ENCODE assay signal across 12 cellular contexts in genomic region chr3:58899953-58900298, GRCh38.
A peak's percentile ranks its signal among the peaks of the same experiment; 100 is the strongest.
DNase-seq lines count a peak whose midpoint lies in the region; ATAC-seq and TF ChIP-seq lines count a peak whose summit lies in the region.
"Had no signal": no experiment of that assay in that cellular context is flagged by ENCODE, and none has a peak within 500 bp of the region (broad histone marks: within the 10 kb centered on the region; RNA-seq: fewer than 3 reads in every experiment).

No MANE protein-coding gene starts in this region.

- H3K9me3 Mint-ChIP-seq in activated B cell treated with CpG ODN at 0.5 μM for 24 hours: peaks cover 16% of the 10 kb centered on the region
- peaks cover 9% of the 10 kb centered on the region for H3K9me3 Mint-ChIP-seq in stimulated activated naive CD8-positive, alpha-beta T cell treated with anti-CD3 and anti-CD28 coated beads, Interleukin-15, Interleukin-2, amounts not matched to agents 100 ng/mL and 50 ng/mL, for 24 hours

- peak overlapping the region; percentile 47 for H3K27ac Mint-ChIP-seq in activated B cell treated with CpG ODN at 0.5 μM for 24 hours
- peak overlapping the region; percentile 37 for H3K27ac Mint-ChIP-seq in stimulated activated naive CD8-positive, alpha-beta T cell treated with anti-CD3 and anti-CD28 coated beads, Interleukin-15, Interleukin-2, amounts not matched to agents 100 ng/mL and 50 ng/mL, for 24 hours

- no peaks in the 10 kb centered on the region for H3K27me3 ChIP-seq in heart left ventricle
- H3K27me3 ChIP-seq in body of pancreas: no peaks in the 10 kb centered on the region
- H3K27me3 ChIP-seq in vagina: no peaks in the 10 kb centered on the region
- H3K27me3 ChIP-seq: ovary, tibial nerve had no signal

- H3K4me3 Mint-ChIP-seq in activated B cell treated with CpG ODN at 0.5 μM for 24 hours: peak overlapping the region; percentile 50
- no peak overlapping the region for H3K4me3 Mint-ChIP-seq in stimulated activated naive CD8-positive, alpha-beta T cell treated with anti-CD3 and anti-CD28 coated beads, Interleukin-15, Interleukin-2, amounts not matched to agents 100 ng/mL and 50 ng/mL, for 24 hours

- H3K36me3 Mint-ChIP-seq in activated B cell treated with CpG ODN at 0.5 μM for 24 hours (ENCODE audit: low read depth): no peaks in the 10 kb centered on the region
- no peaks in the 10 kb centered on the region for H3K36me3 Mint-ChIP-seq in stimulated activated naive CD8-positive, alpha-beta T cell treated with anti-CD3 and anti-CD28 coated beads, Interleukin-15, Interleukin-2, amounts not matched to agents 100 ng/mL and 50 ng/mL, for 24 hours (ENCODE audit: low read depth)

- no peak for DNase-seq in heart left ventricle
- DNase-seq in cardiac septum (ENCODE audit: low spot score): no peak
- DNase-seq in activated B cell treated with CpG ODN at 0.5 μM for 24 hours: no peak
- DNase-seq in body of pancreas: no peak
- no peak for DNase-seq in vagina (ENCODE audit: extremely low spot score in 2 of 2)
- no peak for DNase-seq in NCI-H1105 (lab: John Stamatoyannopoulos, UW)
- DNase-seq: NCI-H1048, T-helper 9 cell had no signal

- H3K27me3 Mint-ChIP-seq in activated B cell treated with CpG ODN at 0.5 μM for 24 hours: no peaks in the 10 kb centered on the region
- H3K27me3 Mint-ChIP-seq in stimulated activated naive CD8-positive, alpha-beta T cell treated with anti-CD3 and anti-CD28 coated beads, Interleukin-15, Interleukin-2, amounts not matched to agents 100 ng/mL and 50 ng/mL, for 24 hours: peaks cover 3% of the 10 kb centered on the region

- H3K36me3 ChIP-seq in heart left ventricle (no peaks in the 10 kb centered on the region), body of pancreas (replicated peaks in 1 of 2; ENCODE audit: insufficient read depth in 1 of 2, low read depth in 2 of 2) (no peaks in the 10 kb centered on the region), vagina (no peaks in the 10 kb centered on the region)
- H3K36me3 ChIP-seq: ovary, tibial nerve had no signal

- ATAC-seq in heart left ventricle (no peak), HG02981 (IDR thresholded peaks at IDR 0.05; ENCODE audit: unreplicated experiment) (peak; percentile 29), activated B cell treated with CpG ODN at 0.5 μM for 24 hours (ENCODE audit: low read depth) (peak; percentile 16), body of pancreas (no peak)

- TF ChIP-seq POLR2A in heart left ventricle (IDR thresholded peaks at IDR 0.05): no peak
- TF ChIP-seq POLR2A in body of pancreas (IDR thresholded peaks at IDR 0.05): no peak
- no peak for TF ChIP-seq POLR2A in vagina (IDR thresholded peaks at IDR 0.05)

- H3K27ac ChIP-seq in heart left ventricle (peak overlapping the region in 7 of 12 donors; percentile 31 to 63 (median 47)), body of pancreas (no peak overlapping the region), vagina (no peak overlapping the region)
- H3K27ac ChIP-seq: ovary, tibial nerve had no signal

- no peak for TF ChIP-seq CTCF in heart left ventricle (IDR thresholded peaks at IDR 0.05)
- TF ChIP-seq CTCF in activated B cell treated with CpG ODN at 0.5 μM for 24 hours (IDR thresholded peaks at IDR 0.05): no peak
- no peak for TF ChIP-seq CTCF in body of pancreas (IDR thresholded peaks at IDR 0.05)
- TF ChIP-seq CTCF in vagina (IDR thresholded peaks at IDR 0.05): no peak

- 11 to 13% (median 12%) methylated on average over 2 of the region's 2 CpGs for WGBS in heart left ventricle, 4 donors
- WGBS in body of pancreas, 2 donors: 27 to 29% methylated on average over 2 of the region's 2 CpGs

- peaks cover 0 to 18% (median 11%) of the 10 kb centered on the region in 12 donors for H3K4me1 ChIP-seq in heart left ventricle
- no peaks in the 10 kb centered on the region for H3K4me1 ChIP-seq in body of pancreas
- no peaks in the 10 kb centered on the region for H3K4me1 ChIP-seq in vagina
- H3K4me1 ChIP-seq: tibial nerve had no signal

- H3K9me3 ChIP-seq in heart left ventricle: peaks cover 0 to 9% (median 0%) of the 10 kb centered on the region in 12 donors
- no peaks in the 10 kb centered on the region for H3K9me3 ChIP-seq in body of pancreas
- no peaks in the 10 kb centered on the region for H3K9me3 ChIP-seq in vagina
- H3K9me3 ChIP-seq: ovary had no signal

- POLR2A ChIA-PET in activated B cell treated with CpG ODN at 0.5 μM for 24 hours (lab: Charles Lee): no interaction called here

- H3K4me1 Mint-ChIP-seq in activated B cell treated with CpG ODN at 0.5 μM for 24 hours: peaks cover 34% of the 10 kb centered on the region
- peaks cover 30% of the 10 kb centered on the region for H3K4me1 Mint-ChIP-seq in stimulated activated naive CD8-positive, alpha-beta T cell treated with anti-CD3 and anti-CD28 coated beads, Interleukin-15, Interleukin-2, amounts not matched to agents 100 ng/mL and 50 ng/mL, for 24 hours (ENCODE audit: low read depth)

- CTCF ChIA-PET in activated B cell treated with CpG ODN at 0.5 μM for 24 hours (lab: Charles Lee): no interaction called here

- intact Hi-C loops in heart left ventricle (cut with DNase I): no loop called here
- intact Hi-C loops in cardiac septum (cut with DNase I): loop anchor here (10.0 kb wide), 1 partner anchor 325 kb away; the partner anchor contains the start of gene FAM107A
- intact Hi-C loops in activated B cell treated with CpG ODN at 0.5 μM for 24 hours (cut with micrococcal nuclease): loop anchor here (10.0 kb wide), 1 partner anchor 55 kb away; no protein-coding TSS in a partner anchor
- intact Hi-C loops in body of pancreas (cut with DNase I): no loop called here
- intact Hi-C loops in vagina (cut with DNase I): no loop called here

- H3K4me3 ChIP-seq in heart left ventricle: no peak overlapping the region
- H3K4me3 ChIP-seq in body of pancreas: no peak overlapping the region
- no peak overlapping the region for H3K4me3 ChIP-seq in vagina
- H3K4me3 ChIP-seq: ovary, tibial nerve had no signal

Comparison
In these comparisons a context has a peak if more than half of its experiments do, and no peak if none do; other contexts are left out.
1. intact Hi-C loops: an anchor here in cardiac septum (10.0 kb wide) and activated B cell treated with CpG ODN at 0.5 μM for 24 hours (10.0 kb wide); none called in heart left ventricle, body of pancreas and vagina.
2. ATAC-seq: peak in HG02981 (single experiment) and activated B cell treated with CpG ODN at 0.5 μM for 24 hours (single experiment); none in heart left ventricle (0 of 4) and body of pancreas (single experiment).
3. H3K27ac ChIP-seq: peak in heart left ventricle (7 of 12); none in body of pancreas (0 of 4) and vagina (single experiment).